ENCODE assay signal across 8 cellular contexts in the genomic region with DNA sequence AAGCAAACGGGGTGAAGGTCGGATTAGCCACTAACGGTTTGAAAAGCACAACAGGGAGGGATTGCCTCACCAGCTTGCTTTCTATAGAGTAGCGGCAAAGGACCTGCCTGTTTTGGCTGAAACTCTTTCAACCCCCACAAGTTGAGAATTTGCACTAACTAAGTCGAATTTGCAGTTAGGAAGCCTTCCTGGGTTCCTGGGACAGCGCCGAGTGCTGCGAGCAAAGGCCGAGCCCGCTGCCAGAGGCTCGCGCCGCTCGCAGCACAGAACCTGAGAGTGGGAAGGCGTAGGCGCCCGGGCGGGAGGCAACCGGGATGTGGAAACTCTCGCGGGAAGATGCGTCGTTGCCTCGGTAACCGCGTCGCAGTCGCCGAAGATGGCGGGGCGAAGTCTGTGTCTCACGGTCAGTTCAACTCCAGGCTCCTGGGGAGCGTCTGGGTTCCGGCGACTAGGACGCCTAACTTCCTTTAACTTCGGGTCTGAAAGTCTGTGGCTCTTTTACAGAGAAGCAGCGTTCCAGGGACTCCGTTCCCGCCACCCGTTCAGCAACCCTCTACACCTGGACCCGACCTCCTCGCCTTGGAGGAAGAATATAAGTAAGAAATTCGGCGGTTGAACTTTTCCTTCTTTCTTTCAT. TPM values are rescaled to one million over a fixed set of nuclear protein-coding genes. Genes with fewer than 3 reads are reported as not detected.
DNase-seq lines count a peak whose midpoint lies in the region; ATAC-seq and TF ChIP-seq lines count a peak whose summit lies in the region.

TEX9 (plus strand) TSS at position 352 of the 637 bp plus-strand sequence; CDS start at position 377, 25 bp downstream.

- WGBS in suprapubic skin: under 1% methylated on average over 26 of the region's 45 CpGs

- H3K9me2 ChIP-seq in GM23338 (ENCODE audit: insufficient read depth): no peaks in the 10 kb centered on the region
- no peaks in the 10 kb centered on the region for H3K9me2 ChIP-seq in Karpas-422 (replicated peaks; ENCODE audit: insufficient read depth, low read length)

- DNase-seq in EL (peak; percentile 84), GM23338 (ENCODE audit: low spot score) (peak; percentile 95), Karpas-422 (peak; percentile 94), RWPE2 (ENCODE audit: low spot score) (peak; percentile 94), germinal center (ENCODE audit: low spot score) (peak; percentile 87), nucleus accumbens (lab: John Stamatoyannopoulos, UW) (peak in 55 of 56 donors; percentile 12 to 90 (median 65)), suprapubic skin (ENCODE audit: low spot score in 2 of 2) (peak; percentile 85 to 87)
- DNase-seq in activated gamma-delta T cell treated with anti-CD3 and anti-CD28 coated beads, Interleukin-2, amount 50 U/mL, for 16 hours (ENCODE audit: low read depth): peak; percentile 34

- H3K4me3 Mint-ChIP-seq in GM23338: peak within 1 kb of the TSS; percentile 97

- no peaks in the 10 kb centered on the region for H3K27me3 Mint-ChIP-seq in GM23338 (ENCODE audit: insufficient read depth, low read depth, poor library complexity)

- H3K79me2 ChIP-seq in GM23338 (replicated peaks; ENCODE audit: insufficient read depth) (peaks cover 11% of the 10 kb centered on the region; the same call in 1 of the 2 replicates), Karpas-422 (ENCODE audit: low read length) (no peaks in the 10 kb centered on the region)

- TF ChIP-seq CTCF in GM23338 (conservative IDR thresholded peaks at IDR 0.05; ENCODE audit: low read depth in 2 of 2) (no peak), RWPE2 (IDR thresholded peaks at IDR 0.05; ENCODE audit: poor library complexity, severe bottlenecking) (no peak), suprapubic skin (IDR thresholded peaks at IDR 0.05) (no peak)

- H3F3A ChIP-seq in GM23338 (replicated peaks; ENCODE audit: low read depth): no peaks in the 10 kb centered on the region

- 0 out of 2 replicates have a peak, but pooled peaks cover 5% of the 10 kb centered on the region for H3K4me1 ChIP-seq in GM23338 (ENCODE audit: insufficient read depth)
- peaks cover 33% of the 10 kb centered on the region for H3K4me1 ChIP-seq in Karpas-422 (ENCODE audit: low read length)
- H3K4me1 ChIP-seq in RWPE2 (ENCODE audit: insufficient read depth, poor library complexity, severe bottlenecking): peaks cover 30% of the 10 kb centered on the region
- H3K4me1 ChIP-seq in suprapubic skin: peaks cover 25% of the 10 kb centered on the region

- H3K9me3 ChIP-seq in Karpas-422 (ENCODE audit: low read length): no peaks in the 10 kb centered on the region
- no peaks in the 10 kb centered on the region for H3K9me3 ChIP-seq in RWPE2 (ENCODE audit: severe bottlenecking)
- no peaks in the 10 kb centered on the region for H3K9me3 ChIP-seq in suprapubic skin

- peaks cover 12% of the 10 kb centered on the region for H3K9me3 Mint-ChIP-seq in GM23338

- TF ChIP-seq POLR2A in suprapubic skin (IDR thresholded peaks at IDR 0.05): no peak

- H3K27ac ChIP-seq in GM23338 (ENCODE audit: low read depth): peak within 1 kb of the TSS; percentile 79
- no peak within 1 kb of the TSS for H3K27ac ChIP-seq in Karpas-422 (ENCODE audit: low read length)
- peak within 1 kb of the TSS; percentile 9 for H3K27ac ChIP-seq in RWPE2 (ENCODE audit: poor library complexity, severe bottlenecking)
- H3K27ac ChIP-seq in suprapubic skin: no peak within 1 kb of the TSS

- H3K36me3 ChIP-seq in GM23338 (ENCODE audit: insufficient read depth) (no peaks in the 10 kb centered on the region), Karpas-422 (ENCODE audit: insufficient read depth, low read length) (no peaks in the 10 kb centered on the region), RWPE2 (ENCODE audit: low read depth) (no peaks in the 10 kb centered on the region), suprapubic skin (no peaks in the 10 kb centered on the region)

- TF ChIP-seq EP300 in suprapubic skin (IDR thresholded peaks at IDR 0.05): no peak

- peak within 1 kb of the TSS; percentile 95 for H2AFZ ChIP-seq in GM23338
- H2AFZ ChIP-seq in Karpas-422 (ENCODE audit: low read length): peak within 1 kb of the TSS; percentile 98

- peak within 1 kb of the TSS; percentile 83 for H3K4me2 ChIP-seq in GM23338
- peak within 1 kb of the TSS; percentile 99 for H3K4me2 ChIP-seq in Karpas-422 (ENCODE audit: low read depth, low read length, poor library complexity, severe bottlenecking)

- peaks cover 6% of the 10 kb centered on the region; the same call in 2 of the 3 replicates for H3K4me1 Mint-ChIP-seq in GM23338

- peak within 1 kb of the TSS; percentile 78 for H3K9ac ChIP-seq in Karpas-422 (ENCODE audit: low read length)

- H3K36me3 Mint-ChIP-seq in GM23338 (ENCODE audit: low read depth): no peaks in the 10 kb centered on the region

- H4K20me1 ChIP-seq in GM23338 (replicated peaks; ENCODE audit: insufficient read depth): no peaks in the 10 kb centered on the region
- no peaks in the 10 kb centered on the region for H4K20me1 ChIP-seq in Karpas-422 (ENCODE audit: insufficient read depth, low read depth, low read length)

- peak within 1 kb of the TSS; percentile 71 for H3K4me3 ChIP-seq in GM23338
- peak within 1 kb of the TSS; percentile 82 for H3K4me3 ChIP-seq in Karpas-422 (ENCODE audit: low read length)
- H3K4me3 ChIP-seq in RWPE2 (ENCODE audit: severe bottlenecking): peak within 1 kb of the TSS; percentile 51
- peak within 1 kb of the TSS; percentile 65 for H3K4me3 ChIP-seq in suprapubic skin

- peak within 1 kb of the TSS; percentile 50; the same call in 1 of the 2 replicates for H3K27ac Mint-ChIP-seq in GM23338

- no peaks in the 10 kb centered on the region for H3K27me3 ChIP-seq in GM23338 (ENCODE audit: insufficient read depth)
- H3K27me3 ChIP-seq in Karpas-422 (ENCODE audit: low read length): no peaks in the 10 kb centered on the region
- no peaks in the 10 kb centered on the region for H3K27me3 ChIP-seq in RWPE2 (ENCODE audit: insufficient read depth, poor library complexity, severe bottlenecking)
- no peaks in the 10 kb centered on the region for H3K27me3 ChIP-seq in suprapubic skin

- ATAC-seq in GM23338 (peak; percentile 99), RWPE2 (ENCODE audit: low read depth) (peak; percentile 94)

TF ChIP-seq in GM23338, 12 proteins besides CTCF, POLR2A, EP300 and RAD21:
- TF ChIP-seq POLR2AphosphoS5 (IDR thresholded peaks at IDR 0.05; ENCODE audit: low read depth) (peak; percentile 82), ZNF114 (CRISPR knock-in tag; IDR thresholded peaks at IDR 0.05) (no peak)

RNA-seq across cellular contexts. Expression of gene TEX9, which starts in this region (rescaled TPM):
- 13.9 and 19.6 TPM in 2 replicates for total RNA-seq in GM23338 (2014; rRNA removed; shearing (Covaris generic))
- 16.1 and 21.8 TPM in 2 replicates for polyA plus RNA-seq in GM23338 (2016; fragmentation: Nextera tagmentation; extraction: Ambion mirVana)
- 0.94 and 8.9 TPM in 2 replicates for total RNA-seq in Karpas-422 (2014; rRNA removed; shearing (Covaris generic); ENCODE audit: low replicate concordance)
- total RNA-seq in suprapubic skin: 10 to 100 TPM in 1 of 4 donors, 1 to 10 TPM in 3; 6.5 to 16.6 (median 8.9) TPM

Comparison
In these comparisons a context has a peak if more than half of its experiments do, and no peak if none do; other contexts are left out.
1. DNase-seq: peak in every context shown above with its lines; median percentile 95 in GM23338; 94 in Karpas-422; 94 in RWPE2; 87 in germinal center; 86 in suprapubic skin; 84 in EL; 65 in nucleus accumbens; 34 in activated gamma-delta T cell treated with anti-CD3 and anti-CD28 coated beads, Interleukin-2, amount 50 U/mL, for 16 hours.
2. H3K27ac ChIP-seq: peak in GM23338 (single experiment) and RWPE2 (single experiment); none in Karpas-422 (single experiment) and suprapubic skin (single experiment).
3. Peak in every context shown above with its lines, with median percentiles within 50 percentile points of each other: H3K4me3 ChIP-seq.